16 cellular contexts compared by ENCODE assay signal in the genomic region with DNA sequence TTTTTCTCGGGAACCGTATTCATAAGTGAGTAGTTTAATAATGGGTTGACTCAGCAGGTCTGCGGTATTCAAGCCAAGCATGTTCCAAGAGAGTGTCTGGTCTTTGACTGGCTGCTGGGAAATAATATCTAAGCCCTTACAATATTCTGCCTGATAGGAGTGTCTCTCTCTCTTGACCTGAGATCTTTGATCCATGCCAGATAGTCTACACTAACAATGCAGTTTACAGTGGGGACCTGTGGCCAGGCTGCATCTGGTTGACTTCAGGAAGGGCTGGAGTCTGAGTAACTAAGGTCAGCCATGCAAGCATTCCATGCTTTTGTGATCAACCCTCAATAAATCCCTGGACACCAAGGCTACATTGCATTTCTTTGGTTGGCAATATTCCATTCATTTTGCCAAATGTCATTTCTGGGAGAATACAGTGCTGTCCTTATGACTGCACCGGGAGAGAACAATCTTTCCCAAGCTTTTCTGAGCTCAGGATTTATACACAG.
DNase-seq lines count a peak whose midpoint lies in the region; ATAC-seq and TF ChIP-seq lines count a peak whose summit lies in the region.
"Had no signal": no experiment of that assay in that cellular context is flagged by ENCODE, and none has a peak within 500 bp of the region (broad histone marks: within the 10 kb centered on the region; RNA-seq: fewer than 3 reads in every experiment).

No MANE protein-coding gene starts in this region.

- H2AFZ ChIP-seq in mesenchymal stem cell (ENCODE audit: low read depth, low read length), result no peak overlapping the region
- H2AFZ ChIP-seq: GM23338 had no signal

- H3K4me1 ChIP-seq in body of pancreas (peaks cover 14% of the 10 kb centered on the region), mesenchymal stem cell (ENCODE audit: control insufficient read depth, insufficient read depth, low read depth, low read length) (peaks cover 7% of the 10 kb centered on the region)
- H3K4me1 ChIP-seq: SJCRH30, uterus had no signal

- 65 to 74% methylated on average over 4 of the region's 4 CpGs for WGBS in body of pancreas, 2 donors
- WGBS in mesenchymal stem cell, result 34% methylated on average over 4 of the region's 4 CpGs

- no peak overlapping the region for H3K4me2 ChIP-seq in mesenchymal stem cell (ENCODE audit: low read length, poor library complexity, severe bottlenecking)
- H3K4me2 ChIP-seq: GM23338 had no signal

- H2BK5ac ChIP-seq in mesenchymal stem cell (ENCODE audit: low read depth, low read length, poor library complexity, severe bottlenecking), result no peak overlapping the region

- H3K79me1 ChIP-seq in mesenchymal stem cell (replicated peaks; ENCODE audit: low read length, poor library complexity, severe bottlenecking), result peaks cover 19% of the 10 kb centered on the region

- H3K36me3 ChIP-seq in body of pancreas (replicated peaks in 1 of 2; ENCODE audit: insufficient read depth in 1 of 2, low read depth in 2 of 2) (no peaks in the 10 kb centered on the region), mesenchymal stem cell (ENCODE audit: control insufficient read depth in 1 of 2, insufficient read depth in 2 of 2, low read depth in 1 of 2, low read length in 2 of 2) (peaks cover 0 to 8% of the 10 kb centered on the region in 2 experiments)
- H3K36me3 ChIP-seq: SJCRH30, stomach, uterus had no signal

- H3K27ac ChIP-seq in body of pancreas (no peak overlapping the region), mesenchymal stem cell (ENCODE audit: low read length, poor library complexity, severe bottlenecking) (no peak overlapping the region)
- H3K27ac ChIP-seq: SJCRH30, stomach, uterus had no signal

- H3K4me3 ChIP-seq in body of pancreas, result no peak overlapping the region
- no peak overlapping the region for H3K4me3 ChIP-seq in mesenchymal stem cell (ENCODE audit: insufficient read depth in 1 of 2, low read depth in 1 of 2, low read length in 2 of 2)
- H3K4me3 ChIP-seq: GM23338, K562, SJCRH30, stomach, uterus had no signal

- peaks cover 11% of the 10 kb centered on the region for H3K36me3 Mint-ChIP-seq in HFFc6 (ENCODE audit: low read depth)
- no peaks in the 10 kb centered on the region for H3K36me3 Mint-ChIP-seq in activated naive CD4-positive, alpha-beta T cell treated with anti-CD3 and anti-CD28 coated beads, Interleukin-2, amount 50 U/mL, for 72 hours
- H3K36me3 Mint-ChIP-seq: naive B cell had no signal

- no peak overlapping the region for H3K4ac ChIP-seq in mesenchymal stem cell (ENCODE audit: low read depth in 1 of 2, low read length in 2 of 2)

- no peak overlapping the region for H2BK15ac ChIP-seq in mesenchymal stem cell (ENCODE audit: low read depth, poor library complexity, severe bottlenecking)

- no peak for TF ChIP-seq POLR2A in body of pancreas (IDR thresholded peaks at IDR 0.05)

- H2BK120ac ChIP-seq in mesenchymal stem cell (ENCODE audit: low read depth, low read length), result no peak overlapping the region

- no peak overlapping the region for H4K91ac ChIP-seq in mesenchymal stem cell (ENCODE audit: low read length)

- H3K9me3 ChIP-seq in body of pancreas, result no peaks in the 10 kb centered on the region
- no peaks in the 10 kb centered on the region for H3K9me3 ChIP-seq in mesenchymal stem cell (ENCODE audit: control insufficient read depth, low read length)
- H3K9me3 ChIP-seq: SJCRH30, stomach, uterus had no signal

- peak; percentile 32 for DNase-seq in A172 (ENCODE audit: low spot score)
- peak; percentile 78 for DNase-seq in HFFc6
- DNase-seq in body of pancreas, result peak in 1 of 4 donors; percentile 13
- peak; percentile 57 for DNase-seq in mesenchymal stem cell
- no peak for DNase-seq in activated naive CD4-positive, alpha-beta T cell treated with anti-CD3 and anti-CD28 coated beads, Interleukin-2, amount 50 U/mL, for 72 hours (ENCODE audit: low spot score in 2 of 2)
- DNase-seq in NCI-H82 (lab: John Stamatoyannopoulos, UW), result no peak
- no peak for DNase-seq in T-helper 1 cell
- DNase-seq: naive B cell, NCI-H1105, SJCRH30, stomach, uterus had no signal

- H3K27me3 ChIP-seq in body of pancreas, result no peaks in the 10 kb centered on the region
- H3K27me3 ChIP-seq in mesenchymal stem cell (ENCODE audit: control insufficient read depth in 1 of 2, insufficient read depth in 1 of 2, low read length in 2 of 2), result no peaks in the 10 kb centered on the region
- H3K27me3 ChIP-seq: SJCRH30, stomach, uterus had no signal

- ATAC-seq in body of pancreas (peak; percentile 47), HG02678 (IDR thresholded peaks at IDR 0.05; ENCODE audit: unreplicated experiment) (no peak)
- ATAC-seq in activated naive CD4-positive, alpha-beta T cell treated with anti-CD3 and anti-CD28 coated beads, Interleukin-2, amount 50 U/mL, for 72 hours, result no peak
- ATAC-seq: GM23338, K562 had no signal

- intact Hi-C loops in body of pancreas (cut with DNase I), result loop anchor here (10.0 kb wide), 1 partner anchor 154 kb away; no protein-coding TSS in a partner anchor

- H4K8ac ChIP-seq in mesenchymal stem cell (ENCODE audit: low read length), result no peak overlapping the region

- peak overlapping the region; percentile 55 for H3K4me3 Mint-ChIP-seq in HFFc6
- H3K4me3 Mint-ChIP-seq: GM23338, naive B cell had no signal

- H2AK5ac ChIP-seq in mesenchymal stem cell (ENCODE audit: low read length, severe bottlenecking), result no peak overlapping the region

- peak overlapping the region; percentile 82 for H3K27ac Mint-ChIP-seq in HFFc6
- H3K27ac Mint-ChIP-seq in activated naive CD4-positive, alpha-beta T cell treated with anti-CD3 and anti-CD28 coated beads, Interleukin-2, amount 50 U/mL, for 72 hours, result no peak overlapping the region
- H3K27ac Mint-ChIP-seq: GM23338, naive B cell, progenitor cell of endocrine pancreas had no signal

- H3K9me3 Mint-ChIP-seq in HFFc6, result no peaks in the 10 kb centered on the region
- peaks cover 6 to 21% of the 10 kb centered on the region in 2 donors for H3K9me3 Mint-ChIP-seq in activated naive CD4-positive, alpha-beta T cell treated with anti-CD3 and anti-CD28 coated beads, Interleukin-2, amount 50 U/mL, for 72 hours

- TF ChIP-seq CTCF in HFFc6 (IDR thresholded peaks at IDR 0.05), result no peak
- TF ChIP-seq CTCF in body of pancreas (IDR thresholded peaks at IDR 0.05), result no peak

- no peak overlapping the region for H3K14ac ChIP-seq in mesenchymal stem cell (ENCODE audit: low read length in 2 of 2)

- H3K9ac ChIP-seq in mesenchymal stem cell (ENCODE audit: low read length), result no peak overlapping the region

- no peak overlapping the region for H3K18ac ChIP-seq in mesenchymal stem cell (ENCODE audit: low read depth in 1 of 2, low read length in 2 of 2)

- H3K27me3 Mint-ChIP-seq in HFFc6 (ENCODE audit: insufficient read depth), result peaks cover 2% of the 10 kb centered on the region; the same call in 1 of the 2 replicates
- H3K27me3 Mint-ChIP-seq: naive B cell had no signal

- H3K4me1 Mint-ChIP-seq in HFFc6 (ENCODE audit: low read depth), result peaks cover 63% of the 10 kb centered on the region
- H3K4me1 Mint-ChIP-seq: GM23338, naive B cell had no signal

- H3K23ac ChIP-seq in mesenchymal stem cell (ENCODE audit: low read length in 2 of 2), result no peak overlapping the region

- H2BK12ac ChIP-seq in mesenchymal stem cell (ENCODE audit: low read length in 2 of 2), result no peak overlapping the region

Comparison
In these comparisons a context has a peak if more than half of its experiments do, and no peak if none do; other contexts are left out.
1. DNase-seq: peak in A172 (single experiment), HFFc6 (single experiment) and mesenchymal stem cell (single experiment); none in activated naive CD4-positive, alpha-beta T cell treated with anti-CD3 and anti-CD28 coated beads, Interleukin-2, amount 50 U/mL, for 72 hours (0 of 2), NCI-H82 (single experiment) and T-helper 1 cell (0 of 5).